In genomic region chr12:69951108-69951507, GRCh38 we compare ENCODE assay signal across 1 cellular context.
TF ChIP-seq lines count a peak whose summit lies in the region.

No MANE protein-coding gene starts in this region.

TF ChIP-seq in H1, 55 proteins besides CTCF, POLR2A, EP300 and RAD21:
- no peak for TF ChIP-seq ATF2 (IDR thresholded peaks at IDR 0.05; ENCODE audit: low read length)
- no peak for TF ChIP-seq ATF3 (IDR thresholded peaks at IDR 0.05; ENCODE audit: insufficient read depth, low read depth, low read length)
- no peak for TF ChIP-seq SIRT6 (IDR thresholded peaks at IDR 0.05; ENCODE audit: low read length)
- TF ChIP-seq BRCA1 (IDR thresholded peaks at IDR 0.05; ENCODE audit: low read depth, low read length), result no peak
- TF ChIP-seq KDM1A (IDR thresholded peaks at IDR 0.05; ENCODE audit: borderline replicate concordance, low read length), result no peak
- no peak for TF ChIP-seq TAF7 (optimal IDR thresholded peaks at IDR 0.05; ENCODE audit: borderline replicate concordance, low read depth, low read length)
- TF ChIP-seq MAFK (IDR thresholded peaks at IDR 0.05; ENCODE audit: low read depth, low read length), result no peak
- no peak for TF ChIP-seq GABPA (IDR thresholded peaks at IDR 0.05; ENCODE audit: borderline replicate concordance, insufficient read depth, low read length)
- no peak for TF ChIP-seq TAF1 (IDR thresholded peaks at IDR 0.05; ENCODE audit: low read depth, low read length)
TF ChIP-seq in H1: peak in this region for 0.
